Comparison of ENCODE assay signal across 26 cellular contexts in genomic region chr5:16609412-16609811, GRCh38. TPM values are rescaled to one million over a fixed set of nuclear protein-coding genes. Genes with fewer than 3 reads are reported as not detected.
"Had no signal": no experiment of that assay in that cellular context is flagged by ENCODE, and none has a peak within 500 bp of the region (broad histone marks: within the 10 kb centered on the region; RNA-seq: fewer than 3 reads in every experiment).

No MANE protein-coding gene starts in this region.

- H3K4me1 ChIP-seq: lower lobe of right lung, pancreas, right lobe of liver, testis, tibial nerve, upper lobe of right lung, vagina had no signal

- H3K27ac Mint-ChIP-seq: memory B cell; mesothelial cell of epicardium; natural killer cell; progenitor cell of endocrine pancreas; stimulated activated effector memory CD8-positive, alpha-beta T cell treated with anti-CD3 and anti-CD28 coated beads, Interleukin-12 subunit alpha, Interleukin-12 subunit beta, amount 100 ng/mL, for 72 hours; stimulated activated naive CD8-positive, alpha-beta T cell treated with anti-CD3 and anti-CD28 coated beads, Interleukin-15, Interleukin-2, amounts not matched to agents 100 ng/mL and 50 ng/mL, for 24 hours had no signal

- ATAC-seq: esophagus mucosa; lower lobe of right lung; natural killer cell; pancreas; right lobe of liver; stimulated activated effector memory CD8-positive, alpha-beta T cell treated with anti-CD3 and anti-CD28 coated beads, Interleukin-12 subunit alpha, Interleukin-12 subunit beta, amount 100 ng/mL, for 72 hours; upper lobe of right lung had no signal

- H3K36me3 ChIP-seq: heart left ventricle, left ventricle myocardium inferior, lower lobe of right lung, pancreas, right lobe of liver, upper lobe of right lung, vagina had no signal

- H3K27me3 Mint-ChIP-seq: stimulated activated naive CD8-positive, alpha-beta T cell treated with anti-CD3 and anti-CD28 coated beads, Interleukin-15, Interleukin-2, amounts not matched to agents 100 ng/mL and 50 ng/mL, for 24 hours had no signal

- H3K9me3 Mint-ChIP-seq: neural crest cell; stimulated activated effector memory CD8-positive, alpha-beta T cell treated with anti-CD3 and anti-CD28 coated beads, Interleukin-12 subunit alpha, Interleukin-12 subunit beta, amount 100 ng/mL, for 72 hours; stimulated activated naive CD8-positive, alpha-beta T cell treated with anti-CD3 and anti-CD28 coated beads, Interleukin-15, Interleukin-2, amounts not matched to agents 100 ng/mL and 50 ng/mL, for 24 hours had no signal

- H3K27ac ChIP-seq: coronary artery, heart left ventricle, left ventricle myocardium inferior, lower lobe of right lung, pancreas, right lobe of liver, testis, tibial nerve, upper lobe of right lung, vagina had no signal

- DNase-seq: effector CD4-positive, alpha-beta T cell; heart left ventricle; hypothalamus; left ventricle myocardium inferior; lower lobe of right lung; natural killer cell; occipital lobe; pancreas; retina; right lobe of liver; stimulated activated CD4-positive, alpha-beta T cell treated with anti-CD3 and anti-CD28 coated beads, Interleukin-4, amount 100 ng/mL, for 1 hour; stimulated activated CD8-positive, alpha-beta memory T cell treated with anti-CD3 and anti-CD28 coated beads, Interleukin-4, amount 100 ng/mL, for 48 hours; testis; upper lobe of right lung had no signal

- H3K4me3 ChIP-seq: coronary artery, heart left ventricle, left ventricle myocardium inferior, lower lobe of right lung, pancreas, right lobe of liver, testis, tibial nerve, upper lobe of right lung, vagina had no signal

- H3K4me3 Mint-ChIP-seq: memory B cell; mesothelial cell of epicardium; natural killer cell; neural crest cell; stimulated activated effector memory CD8-positive, alpha-beta T cell treated with anti-CD3 and anti-CD28 coated beads, Interleukin-12 subunit alpha, Interleukin-12 subunit beta, amount 100 ng/mL, for 72 hours; stimulated activated naive CD8-positive, alpha-beta T cell treated with anti-CD3 and anti-CD28 coated beads, Interleukin-15, Interleukin-2, amounts not matched to agents 100 ng/mL and 50 ng/mL, for 24 hours had no signal

- H3K4me1 Mint-ChIP-seq: memory B cell, neural crest cell had no signal

- H3K27me3 ChIP-seq: heart left ventricle, pancreas, right lobe of liver, testis, tibial nerve, upper lobe of right lung, vagina had no signal

- H3K9me3 ChIP-seq: lower lobe of right lung, pancreas, right lobe of liver, testis, tibial nerve, upper lobe of right lung, vagina had no signal

- H3K36me3 Mint-ChIP-seq: natural killer cell; stimulated activated effector memory CD8-positive, alpha-beta T cell treated with anti-CD3 and anti-CD28 coated beads, Interleukin-12 subunit alpha, Interleukin-12 subunit beta, amount 100 ng/mL, for 72 hours had no signal

RNA-seq across cellular contexts. Expression of gene RETREG1, which starts 7.4 kb away (rescaled TPM):
- total RNA-seq: dermis microvascular lymphatic vessel endothelial cell, glomerular endothelial cell had no signal
